In the genomic region with DNA sequence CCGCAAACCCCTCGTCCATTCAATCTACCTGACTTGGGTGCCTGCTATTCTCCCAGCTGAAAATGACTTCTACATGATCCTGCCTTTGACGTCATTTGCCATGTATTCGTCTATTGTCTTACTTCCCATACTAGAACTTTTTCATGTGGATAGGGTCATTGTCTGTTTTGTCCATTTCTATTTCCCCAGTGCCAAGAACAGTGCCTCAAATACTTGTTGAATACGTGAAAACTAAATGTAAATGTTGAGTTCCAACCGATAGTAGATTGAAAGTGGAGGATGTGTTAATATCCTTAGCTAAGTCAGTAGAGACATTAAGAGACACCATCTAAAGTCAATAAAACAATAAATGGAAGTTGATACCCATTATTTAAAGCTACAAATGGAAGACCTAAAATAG, we compare ENCODE assay signal across 8 cellular contexts. TPM values are rescaled to one million over a fixed set of nuclear protein-coding genes. Genes with fewer than 3 reads are reported as not detected.
A peak's percentile ranks its signal among the peaks of the same experiment; 100 is the strongest.
DNase-seq lines count a peak whose midpoint lies in the region; ATAC-seq and TF ChIP-seq lines count a peak whose summit lies in the region.

No MANE protein-coding gene starts in this region.

- TF ChIP-seq CTCF in activated B cell treated with CpG ODN at 0.5 μM for 24 hours (IDR thresholded peaks at IDR 0.05) (no peak), testis (IDR thresholded peaks at IDR 0.05) (no peak)

- POLR2A ChIA-PET in activated B cell treated with CpG ODN at 0.5 μM for 24 hours (lab: Charles Lee) = interaction anchor here (1.7 kb wide), 1 partner anchor 1017 kb away, joined by 4 read pairs; the partner anchor contains the start of gene TRIM34

- peak overlapping the region; percentile 82 for H3K4me3 Mint-ChIP-seq in T-helper 1 cell treated with Interleukin-12 subunit alpha and Interleukin-12 subunit beta and Interleukin-4 antibody, amounts not matched to agents 30 μg/mL and 1 μg/mL, for 36 hours
- H3K4me3 Mint-ChIP-seq in activated B cell treated with CpG ODN at 0.5 μM for 24 hours = peak overlapping the region; percentile 95
- peak overlapping the region; percentile 90 to 95 (median 94) for H3K4me3 Mint-ChIP-seq in immature natural killer cell

- CTCF ChIA-PET in activated B cell treated with CpG ODN at 0.5 μM for 24 hours (lab: Charles Lee) = interaction anchor here (3.3 kb wide), 1 partner anchor 30 kb away, joined by 14 read pairs; the partner anchor contains the start of gene OR51D1

- H3K9me3 Mint-ChIP-seq in T-helper 1 cell treated with Interleukin-12 subunit alpha and Interleukin-12 subunit beta and Interleukin-4 antibody, amounts not matched to agents 30 μg/mL and 1 μg/mL, for 36 hours = no peaks in the 10 kb centered on the region
- H3K9me3 Mint-ChIP-seq in activated B cell treated with CpG ODN at 0.5 μM for 24 hours (no peaks in the 10 kb centered on the region), immature natural killer cell (peaks cover 0 to under 1% (median 0%) of the 10 kb centered on the region in 6 donors)

- no peak for DNase-seq in T-helper 1 cell
- DNase-seq in activated B cell treated with CpG ODN at 0.5 μM for 24 hours = no peak
- DNase-seq in immature natural killer cell = no peak
- DNase-seq in testis = no peak
- no peak for DNase-seq in NCI-H2196 treated with DMSO at 0.1 percent for 48 hours (lab: John Stamatoyannopoulos, UW; ENCODE audit: unreplicated experiment)
- DNase-seq in NCI-H1694 (lab: John Stamatoyannopoulos, UW) = no peak
- no peak for DNase-seq in stimulated activated CD4-positive, alpha-beta T cell treated with anti-CD3 and anti-CD28 coated beads, Interleukin-12 subunit alpha, Interleukin-12 subunit beta, amount 100 ng/mL, for 4 hours

- H3K36me3 Mint-ChIP-seq in T-helper 1 cell treated with Interleukin-12 subunit alpha and Interleukin-12 subunit beta and Interleukin-4 antibody, amounts not matched to agents 30 μg/mL and 1 μg/mL, for 36 hours (ENCODE audit: low read depth) = peaks cover 19% of the 10 kb centered on the region
- H3K36me3 Mint-ChIP-seq in activated B cell treated with CpG ODN at 0.5 μM for 24 hours (ENCODE audit: low read depth) = peaks cover 32% of the 10 kb centered on the region
- H3K36me3 Mint-ChIP-seq in immature natural killer cell = peaks cover 1 to 16% (median 4%) of the 10 kb centered on the region in 3 donors

- peak overlapping the region; percentile 65 for H3K27ac Mint-ChIP-seq in T-helper 1 cell treated with Interleukin-12 subunit alpha and Interleukin-12 subunit beta and Interleukin-4 antibody, amounts not matched to agents 30 μg/mL and 1 μg/mL, for 36 hours
- H3K27ac Mint-ChIP-seq in activated B cell treated with CpG ODN at 0.5 μM for 24 hours = peak overlapping the region; percentile 91
- H3K27ac Mint-ChIP-seq in immature natural killer cell = peak overlapping the region; percentile 81 to 96 (median 93)

- peak overlapping the region; percentile 75 to 78 for H3K4me3 ChIP-seq in testis

- H3K27me3 Mint-ChIP-seq in T-helper 1 cell treated with Interleukin-12 subunit alpha and Interleukin-12 subunit beta and Interleukin-4 antibody, amounts not matched to agents 30 μg/mL and 1 μg/mL, for 36 hours (ENCODE audit: low read depth) = no peaks in the 10 kb centered on the region
- H3K27me3 Mint-ChIP-seq in activated B cell treated with CpG ODN at 0.5 μM for 24 hours (no peaks in the 10 kb centered on the region), immature natural killer cell (ENCODE audit: low read depth in 3 of 3) (peaks cover 2 to 4% (median 2%) of the 10 kb centered on the region in 3 donors)

- H3K27me3 ChIP-seq in testis = no peaks in the 10 kb centered on the region

- no peak overlapping the region for H3K27ac ChIP-seq in testis

- ATAC-seq in activated B cell treated with CpG ODN at 0.5 μM for 24 hours (ENCODE audit: low read depth) = no peak

- peaks cover 4% of the 10 kb centered on the region for H3K4me1 ChIP-seq in testis

- TF ChIP-seq POLR2A in testis (IDR thresholded peaks at IDR 0.05) = no peak

- peaks cover 46% of the 10 kb centered on the region for H3K4me1 Mint-ChIP-seq in T-helper 1 cell treated with Interleukin-12 subunit alpha and Interleukin-12 subunit beta and Interleukin-4 antibody, amounts not matched to agents 30 μg/mL and 1 μg/mL, for 36 hours (ENCODE audit: low read depth)
- H3K4me1 Mint-ChIP-seq in activated B cell treated with CpG ODN at 0.5 μM for 24 hours = peaks cover 43% of the 10 kb centered on the region
- H3K4me1 Mint-ChIP-seq in immature natural killer cell = peaks cover 45 to 63% of the 10 kb centered on the region in 2 donors

- no peaks in the 10 kb centered on the region for H3K36me3 ChIP-seq in testis (ENCODE audit: low read depth, missing control alignments)

- H3K9me3 ChIP-seq in testis = no peaks in the 10 kb centered on the region

- intact Hi-C loops in activated B cell treated with CpG ODN at 0.5 μM for 24 hours (cut with micrococcal nuclease) = loop anchor here (5.0 to 10.0 kb wide), 3 partner anchors 1088 to 1875 kb away; partner anchors contain the start of genes ARFIP2 and TIMM10B
- intact Hi-C loops in testis (cut with DNase I; ENCODE audit: low total_unique reads) = no loop called here

- 34 to 38% methylated on average over 6 of the region's 6 CpGs for WGBS in testis, 2 donors

RNA-seq across cellular contexts. Expression of gene TRIM68, which starts 0.9 kb away (rescaled TPM):
- 15.2 and 16.9 TPM in 2 replicates for total RNA-seq in activated B cell treated with CpG ODN at 0.5 μM for 24 hours
- 10 to 100 TPM; 10.3 to 18.4 (median 15.5) TPM for polyA plus RNA-seq in immature natural killer cell
- total RNA-seq in testis = 10 to 100 TPM; 20.5 to 20.8 TPM
- 16.4 TPM for polyA plus RNA-seq in testis (ENCODE audit: insufficient read depth, low read depth, low replicate concordance)

RNA-seq across cellular contexts. Expression of gene OR52I1, which starts 13.3 kb away (rescaled TPM):
- total RNA-seq in activated B cell treated with CpG ODN at 0.5 μM for 24 hours = not detected in 2 replicates
- polyA plus RNA-seq in immature natural killer cell = under 1 TPM in 1 of 3 donors, not detected in 2; 0.24 TPM
- not detected for total RNA-seq in testis
- not detected for polyA plus RNA-seq in testis (ENCODE audit: insufficient read depth, low read depth, low replicate concordance)

RNA-seq across cellular contexts. Expression of gene OR52I2, which starts 25.6 kb away (rescaled TPM):
- not detected in 2 replicates for total RNA-seq in activated B cell treated with CpG ODN at 0.5 μM for 24 hours
- polyA plus RNA-seq in immature natural killer cell = not detected
- under 1 TPM in 1 of 2 donors, not detected in 1; 0.31 TPM for total RNA-seq in testis
- polyA plus RNA-seq in testis (ENCODE audit: insufficient read depth, low read depth, low replicate concordance) = not detected

RNA-seq across cellular contexts. Expression of gene OR51D1, which starts 30.2 kb away (rescaled TPM):
- total RNA-seq in activated B cell treated with CpG ODN at 0.5 μM for 24 hours (not detected in 2 replicates), testis (under 1 TPM in 1 of 2 donors, not detected in 1; 0.63 TPM)
- polyA plus RNA-seq in immature natural killer cell (not detected), testis (ENCODE audit: insufficient read depth, low read depth, low replicate concordance) (not detected)

RNA-seq across cellular contexts. Expression of gene OR51E1, which starts 36.7 kb away (rescaled TPM):
- total RNA-seq in activated B cell treated with CpG ODN at 0.5 μM for 24 hours = not detected in 2 replicates
- not detected for polyA plus RNA-seq in immature natural killer cell
- under 1 TPM; 0.31 to 0.55 TPM for total RNA-seq in testis
- 0.59 TPM for polyA plus RNA-seq in testis (ENCODE audit: insufficient read depth, low read depth, low replicate concordance)
